In genomic region chr4:83917572-83917971, GRCh38 we compare ENCODE assay signal across 1 cellular context.
TF ChIP-seq lines count a peak whose summit lies in the region.

No MANE protein-coding gene starts in this region.

TF ChIP-seq in K562, 482 proteins besides CTCF, POLR2A, EP300 and RAD21 (continued from another document and continues in another):
- TF ChIP-seq MLX (CRISPR knock-in tag; conservative IDR thresholded peaks at IDR 0.05) (no peak), PTTG1 (tag; IDR thresholded peaks at IDR 0.05; ENCODE audit: low read depth) (peak; percentile 65; the same call in 1 of the 2 replicates), CBX2 (IDR thresholded peaks at IDR 0.05; ENCODE audit: insufficient read depth, low read length, poor library complexity, severe bottlenecking) (no peak), BDP1 (IDR thresholded peaks at IDR 0.05; ENCODE audit: insufficient read depth, insufficient read length) (no peak), ZNF586 (CRISPR knock-in tag; conservative IDR thresholded peaks at IDR 0.05) (no peak), ZNF212 (CRISPR knock-in tag; IDR thresholded peaks at IDR 0.05) (no peak), XRCC5 (IDR thresholded peaks at IDR 0.05; ENCODE audit: low read depth, low read length) (no peak), DIDO1 (tag; IDR thresholded peaks at IDR 0.05; ENCODE audit: low read depth) (no peak), NR2C2 (CRISPR knock-in tag; IDR thresholded peaks at IDR 0.05) (no peak), NR2C2 (tag; IDR thresholded peaks at IDR 0.05) (0 out of 2 replicates have a peak, but pooled peaks have one; percentile 17), TEAD2 (tag; IDR thresholded peaks at IDR 0.05) (peak; percentile 51), SRSF7 (optimal IDR thresholded peaks at IDR 0.05; ENCODE audit: low read depth, low read length) (no peak), ZBTB12 (CRISPR knock-in tag; IDR thresholded peaks at IDR 0.05) (0 out of 2 replicates have a peak, but pooled peaks have one; percentile 32), RCOR1 (IDR thresholded peaks at IDR 0.05; ENCODE audit: borderline replicate concordance in 1 of 2, low read depth in 2 of 2, low read length in 2 of 2) (no peak), FOXM1 (IDR thresholded peaks at IDR 0.05; ENCODE audit: low read depth) (no peak), FOXM1 (CRISPR knock-in tag; IDR thresholded peaks at IDR 0.05; ENCODE audit: low read depth) (no peak), CBFA2T2 (conservative IDR thresholded peaks at IDR 0.05) (0 out of 2 replicates have a peak, but pooled peaks have one; percentile 21), NONO (IDR thresholded peaks at IDR 0.05; ENCODE audit: low read depth in 2 of 2, low read length in 1 of 2) (no peak), SNAPC5 (CRISPR knock-in tag; IDR thresholded peaks at IDR 0.05) (no peak), TSC22D4 (tag; IDR thresholded peaks at IDR 0.05) (no peak), BRD4 (IDR thresholded peaks at IDR 0.05) (no peak), MBD2 (IDR thresholded peaks at IDR 0.05; ENCODE audit: borderline replicate concordance, low read depth) (no peak), MYC (IDR thresholded peaks at IDR 0.05; ENCODE audit: low read depth, low read length) (no peak), MYC (CRISPR knock-in tag; IDR thresholded peaks at IDR 0.05; ENCODE audit: borderline replicate concordance, low read depth) (no peak), TCF3 (CRISPR knock-in tag; IDR thresholded peaks at IDR 0.05) (no peak), E2F1 (CRISPR knock-in tag; IDR thresholded peaks at IDR 0.05) (no peak), PBX2 (CRISPR knock-in tag; IDR thresholded peaks at IDR 0.05; ENCODE audit: low read depth) (no peak), PBX2 (tag; conservative IDR thresholded peaks at IDR 0.05; ENCODE audit: low read depth) (peak; percentile 37; the same call in 1 of the 2 replicates), SOX6 (IDR thresholded peaks at IDR 0.05) (peak; percentile 84), ZKSCAN8 (CRISPR knock-in tag; IDR thresholded peaks at IDR 0.05) (0 out of 2 replicates have a peak, but pooled peaks have one; percentile 31), POLR2G (IDR thresholded peaks at IDR 0.05; ENCODE audit: low read depth, low read length) (no peak), ZNF133 (CRISPR knock-in tag; IDR thresholded peaks at IDR 0.05) (no peak), RBBP5 (IDR thresholded peaks at IDR 0.05; ENCODE audit: borderline replicate concordance, insufficient read depth, low read length, poor library complexity, severe bottlenecking) (no peak), ZNF146 (CRISPR knock-in tag; IDR thresholded peaks at IDR 0.05; ENCODE audit: unreplicated experiment) (no peak), NFIX (CRISPR knock-in tag; IDR thresholded peaks at IDR 0.05; ENCODE audit: low read depth) (no peak), NELFE (IDR thresholded peaks at IDR 0.05; ENCODE audit: insufficient read depth, insufficient read length) (no peak), DNMT1 (IDR thresholded peaks at IDR 0.05) (no peak), ZNF280B (CRISPR knock-in tag; IDR thresholded peaks at IDR 0.05) (no peak), RFX7 (CRISPR knock-in tag; IDR thresholded peaks at IDR 0.05) (no peak), HIVEP1 (CRISPR knock-in tag; IDR thresholded peaks at IDR 0.05) (no peak), MTF1 (CRISPR knock-in tag; IDR thresholded peaks at IDR 0.05; ENCODE audit: borderline replicate concordance) (no peak), ZKSCAN3 (CRISPR knock-in tag; IDR thresholded peaks at IDR 0.05) (no peak), FOXA1 (IDR thresholded peaks at IDR 0.05; ENCODE audit: borderline replicate concordance) (no peak), ZBTB33 (CRISPR knock-in tag; IDR thresholded peaks at IDR 0.05) (no peak), CREB5 (CRISPR knock-in tag; IDR thresholded peaks at IDR 0.05) (no peak), ZNF699 (CRISPR knock-in tag; IDR thresholded peaks at IDR 0.05; ENCODE audit: insufficient replicate concordance) (no peak), NR4A1 (CRISPR knock-in tag; IDR thresholded peaks at IDR 0.05) (no peak), NR4A1 (tag; IDR thresholded peaks at IDR 0.05) (peak; percentile 95), PURB (CRISPR knock-in tag; IDR thresholded peaks at IDR 0.05; ENCODE audit: low read depth) (no peak), ZSCAN32 (CRISPR knock-in tag; IDR thresholded peaks at IDR 0.05) (no peak), HDGF (IDR thresholded peaks at IDR 0.05) (no peak), ARID4B (CRISPR knock-in tag; IDR thresholded peaks at IDR 0.05) (no peak), ZNF717 (CRISPR knock-in tag; IDR thresholded peaks at IDR 0.05) (no peak), RBM22 (IDR thresholded peaks at IDR 0.05; ENCODE audit: low read depth, low read length, poor library complexity, severe bottlenecking) (no peak), ID3 (CRISPR knock-in tag; IDR thresholded peaks at IDR 0.05) (no peak), ID3 (tag; IDR thresholded peaks at IDR 0.05) (no peak), ZNF778 (CRISPR knock-in tag; IDR thresholded peaks at IDR 0.05) (no peak), MTA1 (IDR thresholded peaks at IDR 0.05; ENCODE audit: borderline replicate concordance) (no peak), ZNF316 (IDR thresholded peaks at IDR 0.05) (peak; percentile 80), NFATC3 (IDR thresholded peaks at IDR 0.05) (no peak)
